In genomic region chr9:128885798-128886197, GRCh38 we compare ENCODE assay signal across 14 cellular contexts. TPM values are rescaled to one million over a fixed set of nuclear protein-coding genes. Genes with fewer than 3 reads are reported as not detected.
DNase-seq lines count a peak whose midpoint lies in the region; ATAC-seq and TF ChIP-seq lines count a peak whose summit lies in the region.
"Had no signal": no experiment of that assay in that cellular context is flagged by ENCODE, and none has a peak within 500 bp of the region (broad histone marks: within the 10 kb centered on the region; RNA-seq: fewer than 3 reads in every experiment).

No MANE protein-coding gene starts in this region.

- TF ChIP-seq CTCF in upper lobe of left lung (IDR thresholded peaks at IDR 0.05): no peak
- no peak for TF ChIP-seq CTCF in brain microvascular endothelial cell (IDR thresholded peaks at IDR 0.05; ENCODE audit: low read depth, low read length, missing control alignments)

- H3K36me3 ChIP-seq in muscle layer of colon (ENCODE audit: insufficient read depth, low read length) (peaks cover 17% of the 10 kb centered on the region), upper lobe of left lung (peaks cover 5 to 59% (median 34%) of the 10 kb centered on the region in 4 donors), brain microvascular endothelial cell (replicated peaks) (peaks cover 26% of the 10 kb centered on the region)

- no peaks in the 10 kb centered on the region for H3K9me3 ChIP-seq in muscle layer of colon (ENCODE audit: low read length)
- no peaks in the 10 kb centered on the region for H3K9me3 ChIP-seq in upper lobe of left lung
- H3K9me3 ChIP-seq: right lobe of liver had no signal

- ATAC-seq in upper lobe of left lung (ENCODE audit: low FRiP score in 2 of 2): no peak
- no peak for ATAC-seq in GM21381 (IDR thresholded peaks at IDR 0.05; ENCODE audit: unreplicated experiment)
- ATAC-seq: right lobe of liver had no signal

- no peaks in the 10 kb centered on the region for H3K27me3 Mint-ChIP-seq in activated naive CD4-positive, alpha-beta T cell treated with anti-CD3 and anti-CD28 coated beads, Interleukin-2, amount 50 U/mL, for 24 hours
- H3K27me3 Mint-ChIP-seq: activated naive CD8-positive, alpha-beta T cell treated with anti-CD3 and anti-CD28 coated beads, Interleukin-2, amount 10 ng/mL, durations not matched to agents 7 days and 5 days; memory B cell had no signal

- WGBS in upper lobe of left lung, 2 donors: 81 to 82% methylated on average over 4 to 15 of the region's 15 CpGs

- no peak overlapping the region for H3K4me3 ChIP-seq in muscle layer of colon (ENCODE audit: low read depth in 1 of 2, low read length in 2 of 2)
- peak overlapping the region in 1 of 4 donors; percentile 96 for H3K4me3 ChIP-seq in upper lobe of left lung
- no peak overlapping the region for H3K4me3 ChIP-seq in brain microvascular endothelial cell (ENCODE audit: low read depth, low read length)
- H3K4me3 ChIP-seq: right lobe of liver had no signal

- in situ Hi-C loops in brain microvascular endothelial cell (cut with HindIII; ENCODE audit: low pct_ligation_motif_present, low sequenced_read_pairs): no loop called here

- H3K36me3 Mint-ChIP-seq in activated naive CD4-positive, alpha-beta T cell treated with anti-CD3 and anti-CD28 coated beads, Interleukin-2, amount 50 U/mL, for 24 hours: peaks cover 3% of the 10 kb centered on the region

- H3K4me1 ChIP-seq in muscle layer of colon (ENCODE audit: insufficient read depth, low read length) (peaks cover 43% of the 10 kb centered on the region), upper lobe of left lung (peaks cover 48 to 69% (median 62%) of the 10 kb centered on the region in 4 donors)

- peak overlapping the region; percentile 90 for H3K27ac Mint-ChIP-seq in activated naive CD4-positive, alpha-beta T cell treated with anti-CD3 and anti-CD28 coated beads, Interleukin-2, amount 50 U/mL, for 24 hours
- H3K27ac Mint-ChIP-seq: activated naive CD8-positive, alpha-beta T cell treated with anti-CD3 and anti-CD28 coated beads, Interleukin-2, amount 10 ng/mL, durations not matched to agents 7 days and 5 days had no signal

- DNase-seq in activated naive CD4-positive, alpha-beta T cell treated with Interleukin-2 at 50 U/mL for 16 hours: no peak
- DNase-seq in caudate nucleus (lab: John Stamatoyannopoulos, UW) (no peak), upper lobe of left lung (no peak), brain microvascular endothelial cell (no peak), NCI-H2196 (lab: John Stamatoyannopoulos, UW; ENCODE audit: unreplicated experiment) (no peak)
- DNase-seq: activated naive CD8-positive, alpha-beta T cell treated with anti-CD3 and anti-CD28 coated beads, Interleukin-2, amount 10 ng/mL, durations not matched to agents 7 days and 5 days; glutamatergic neuron; NCI-H1694; NCI-H82; right lobe of liver had no signal

- no peak overlapping the region for H3K9ac ChIP-seq in muscle layer of colon (ENCODE audit: low read length)

- no peak for TF ChIP-seq EP300 in upper lobe of left lung (IDR thresholded peaks at IDR 0.05)

- no peak for TF ChIP-seq POLR2A in upper lobe of left lung (IDR thresholded peaks at IDR 0.05)

- peaks cover 55% of the 10 kb centered on the region for H3K4me1 Mint-ChIP-seq in activated naive CD4-positive, alpha-beta T cell treated with anti-CD3 and anti-CD28 coated beads, Interleukin-2, amount 50 U/mL, for 24 hours

- H3K4me3 Mint-ChIP-seq in activated naive CD4-positive, alpha-beta T cell treated with anti-CD3 and anti-CD28 coated beads, Interleukin-2, amount 50 U/mL, for 24 hours: no peak overlapping the region
- H3K4me3 Mint-ChIP-seq: activated naive CD8-positive, alpha-beta T cell treated with anti-CD3 and anti-CD28 coated beads, Interleukin-2, amount 10 ng/mL, durations not matched to agents 7 days and 5 days; memory B cell had no signal

- no peaks in the 10 kb centered on the region for H3K9me3 Mint-ChIP-seq in activated naive CD4-positive, alpha-beta T cell treated with anti-CD3 and anti-CD28 coated beads, Interleukin-2, amount 50 U/mL, for 24 hours
- H3K9me3 Mint-ChIP-seq: activated naive CD8-positive, alpha-beta T cell treated with anti-CD3 and anti-CD28 coated beads, Interleukin-2, amount 10 ng/mL, durations not matched to agents 7 days and 5 days; memory B cell had no signal

- H3K27ac ChIP-seq in caudate nucleus (ENCODE audit: low read depth, low read length) (peak overlapping the region; percentile 46), muscle layer of colon (ENCODE audit: low read depth, low read length) (peak overlapping the region; percentile 9), upper lobe of left lung (peak overlapping the region; percentile 19 to 99 (median 97)), brain microvascular endothelial cell (no peak overlapping the region)
- H3K27ac ChIP-seq: right lobe of liver had no signal

- H3K27me3 ChIP-seq in muscle layer of colon (ENCODE audit: control insufficient read depth in 1 of 2, insufficient read depth in 2 of 2, low read length in 2 of 2): no peaks in the 10 kb centered on the region
- no peaks in the 10 kb centered on the region for H3K27me3 ChIP-seq in upper lobe of left lung
- H3K27me3 ChIP-seq in brain microvascular endothelial cell (replicated peaks): no peaks in the 10 kb centered on the region
- H3K27me3 ChIP-seq: right lobe of liver had no signal

RNA-seq across cellular contexts. Expression of gene LRRC8A, which starts 3.9 kb away (rescaled TPM):
- total RNA-seq in upper lobe of left lung: 100 to 1,000 TPM in 2 of 6 donors, 10 to 100 TPM in 4; 49.0 to 132 (median 67.0) TPM

RNA-seq across cellular contexts. Expression of gene KYAT1, which starts 4.0 kb away (rescaled TPM):
- total RNA-seq in upper lobe of left lung: 10 to 100 TPM in 1 of 6 donors, 1 to 10 TPM in 5; 3.9 to 10.5 (median 5.4) TPM

RNA-seq across cellular contexts. Expression of gene PHYHD1, which starts 35.0 kb away (rescaled TPM):
- 100 to 1,000 TPM in 1 of 6 donors, 10 to 100 TPM in 5; 27.6 to 286 (median 57.7) TPM for total RNA-seq in upper lobe of left lung

RNA-seq across cellular contexts. Expression of gene SPOUT1, which starts 56.2 kb away (rescaled TPM):
- 100 to 1,000 TPM in 1 of 6 donors, 10 to 100 TPM in 5; 10.5 to 108 (median 41.7) TPM for total RNA-seq in upper lobe of left lung
